ENCODE assay signal across 14 cellular contexts in genomic region chr17:27989046-27989445, GRCh38.
"Had no signal": no experiment of that assay in that cellular context is flagged by ENCODE, and none has a peak within 500 bp of the region (broad histone marks: within the 10 kb centered on the region; RNA-seq: fewer than 3 reads in every experiment).

No MANE protein-coding gene starts in this region.

- H3K4me3 Mint-ChIP-seq: activated B cell treated with CpG ODN at 0.5 μM for 24 hours; activated CD4-positive, alpha-beta T cell treated with anti-CD3 and anti-CD28 coated beads, Interleukin-2, amount 10 ng/mL, durations not matched to agents 24 days and 14 days; activated T-helper 1 cell treated with anti-CD3 and anti-CD28 coated beads, Interleukin-12 subunit alpha, Interleukin-12 subunit beta, Interleukin-2, Interleukin-4 antibody, amounts not matched to agents 30 ng/mL and 10 ng/mL and 1 ng/mL, durations not matched to agents 14 hours and 24 hours and 36 hours; neural progenitor cell had no signal

- H3K36me3 ChIP-seq: neural progenitor cell, pancreas, tibial artery, vagina had no signal

- H3K4me3 ChIP-seq: coronary artery, neural progenitor cell, pancreas, skin epidermis, tibial artery, vagina had no signal

- H3K27ac ChIP-seq: coronary artery, neural progenitor cell, pancreas, skin epidermis, tibial artery, vagina had no signal

- DNase-seq: activated B cell treated with CpG ODN at 0.5 μM for 24 hours; activated CD4-positive, alpha-beta T cell treated with anti-CD3 and anti-CD28 coated beads, Interleukin-2, amount 10 ng/mL, durations not matched to agents 24 days and 14 days; activated naive CD4-positive, alpha-beta T cell; central memory CD4-positive, alpha-beta T cell; effector memory CD4-positive, alpha-beta T cell; pancreas; retina; tibial artery had no signal

- H3K9me3 Mint-ChIP-seq: activated B cell treated with CpG ODN at 0.5 μM for 24 hours; activated CD4-positive, alpha-beta T cell treated with anti-CD3 and anti-CD28 coated beads, Interleukin-2, amount 10 ng/mL, durations not matched to agents 24 days and 14 days; activated T-helper 1 cell treated with anti-CD3 and anti-CD28 coated beads, Interleukin-12 subunit alpha, Interleukin-12 subunit beta, Interleukin-2, Interleukin-4 antibody, amounts not matched to agents 30 ng/mL and 10 ng/mL and 1 ng/mL, durations not matched to agents 14 hours and 24 hours and 36 hours; neural progenitor cell had no signal

- H3K27me3 ChIP-seq: neural progenitor cell, pancreas, vagina had no signal

- ATAC-seq: pancreas had no signal

- FAIRE-seq: islet of Langerhans, pancreas had no signal

- H3K9me3 ChIP-seq: pancreas, tibial artery, vagina had no signal

- H3K27ac Mint-ChIP-seq: activated B cell treated with CpG ODN at 0.5 μM for 24 hours; activated CD4-positive, alpha-beta T cell treated with anti-CD3 and anti-CD28 coated beads, Interleukin-2, amount 10 ng/mL, durations not matched to agents 24 days and 14 days; activated T-helper 1 cell treated with anti-CD3 and anti-CD28 coated beads, Interleukin-12 subunit alpha, Interleukin-12 subunit beta, Interleukin-2, Interleukin-4 antibody, amounts not matched to agents 30 ng/mL and 10 ng/mL and 1 ng/mL, durations not matched to agents 14 hours and 24 hours and 36 hours; neural progenitor cell had no signal

- H3K4me2 ChIP-seq: neural progenitor cell had no signal

- H3K36me3 Mint-ChIP-seq: neural progenitor cell had no signal

- H3K9ac ChIP-seq: neural progenitor cell had no signal

- H2AFZ ChIP-seq: neural progenitor cell had no signal

- H3K4me1 ChIP-seq: neural progenitor cell, pancreas had no signal
